Comparison of ENCODE assay signal across 23 cellular contexts in genomic region chr1:29152046-29152805, GRCh38. TPM values are rescaled to one million over a fixed set of nuclear protein-coding genes. Genes with fewer than 3 reads are reported as not detected.
"Had no signal": no experiment of that assay in that cellular context is flagged by ENCODE, and none has a peak within 500 bp of the region (broad histone marks: within the 10 kb centered on the region; RNA-seq: fewer than 3 reads in every experiment).

No MANE protein-coding gene starts in this region.

- H3K9me3 ChIP-seq: pancreas, suprapubic skin, thyroid gland, upper lobe of right lung, vagina had no signal

- H3K27me3 Mint-ChIP-seq: naive thymus-derived CD4-positive, alpha-beta T cell; progenitor cell of endocrine pancreas had no signal

- DNase-seq: dorsolateral prefrontal cortex; effector CD8-positive, alpha-beta T cell; foreskin melanocyte; head of caudate nucleus; left colon; left ventricle myocardium superior; mesendoderm; naive thymus-derived CD4-positive, alpha-beta T cell; nucleus accumbens; pancreas; stimulated activated CD4-positive, alpha-beta T cell treated with anti-CD3 and anti-CD28 coated beads, Interleukin-2, amount 100 ng/mL, for 24 hours; stimulated activated CD4-positive, alpha-beta T cell treated with anti-CD3 and anti-CD28 coated beads, Interleukin-4, amount 100 ng/mL, for 4 hours; stimulated activated naive CD4-positive, alpha-beta T cell treated with Interleukin-2 at 50 U/mL for 16 hours; thyroid gland; upper lobe of right lung had no signal

- H3K27me3 ChIP-seq: dorsolateral prefrontal cortex, hepatocyte, neural progenitor cell, pancreas, suprapubic skin, thyroid gland, upper lobe of right lung, vagina had no signal

- H3K4me3 Mint-ChIP-seq: naive thymus-derived CD4-positive, alpha-beta T cell; neural progenitor cell had no signal

- H3K27ac Mint-ChIP-seq: neural progenitor cell, progenitor cell of endocrine pancreas had no signal

- H3K9me3 Mint-ChIP-seq: naive thymus-derived CD4-positive, alpha-beta T cell; neural progenitor cell had no signal

- H3K4me3 ChIP-seq: coronary artery, dorsolateral prefrontal cortex, hepatocyte, neural progenitor cell, pancreas, suprapubic skin, thyroid gland, upper lobe of right lung, vagina had no signal

- H3K27ac ChIP-seq: coronary artery, dorsolateral prefrontal cortex, hepatocyte, neural progenitor cell, pancreas, suprapubic skin, thyroid gland, upper lobe of right lung, vagina had no signal

- ATAC-seq: left colon; left ventricle myocardium superior; naive thymus-derived CD4-positive, alpha-beta T cell; pancreas; right cardiac atrium; upper lobe of right lung had no signal

RNA-seq across cellular contexts. Expression of gene TMEM200B, which starts 28.5 kb away (rescaled TPM):
- total RNA-seq: mononuclear cell; naive thymus-derived CD4-positive, alpha-beta T cell had no signal
- polyA plus RNA-seq: naive thymus-derived CD4-positive, alpha-beta T cell had no signal
